Comparison of ENCODE assay signal across 1 cellular context in the genomic region with DNA sequence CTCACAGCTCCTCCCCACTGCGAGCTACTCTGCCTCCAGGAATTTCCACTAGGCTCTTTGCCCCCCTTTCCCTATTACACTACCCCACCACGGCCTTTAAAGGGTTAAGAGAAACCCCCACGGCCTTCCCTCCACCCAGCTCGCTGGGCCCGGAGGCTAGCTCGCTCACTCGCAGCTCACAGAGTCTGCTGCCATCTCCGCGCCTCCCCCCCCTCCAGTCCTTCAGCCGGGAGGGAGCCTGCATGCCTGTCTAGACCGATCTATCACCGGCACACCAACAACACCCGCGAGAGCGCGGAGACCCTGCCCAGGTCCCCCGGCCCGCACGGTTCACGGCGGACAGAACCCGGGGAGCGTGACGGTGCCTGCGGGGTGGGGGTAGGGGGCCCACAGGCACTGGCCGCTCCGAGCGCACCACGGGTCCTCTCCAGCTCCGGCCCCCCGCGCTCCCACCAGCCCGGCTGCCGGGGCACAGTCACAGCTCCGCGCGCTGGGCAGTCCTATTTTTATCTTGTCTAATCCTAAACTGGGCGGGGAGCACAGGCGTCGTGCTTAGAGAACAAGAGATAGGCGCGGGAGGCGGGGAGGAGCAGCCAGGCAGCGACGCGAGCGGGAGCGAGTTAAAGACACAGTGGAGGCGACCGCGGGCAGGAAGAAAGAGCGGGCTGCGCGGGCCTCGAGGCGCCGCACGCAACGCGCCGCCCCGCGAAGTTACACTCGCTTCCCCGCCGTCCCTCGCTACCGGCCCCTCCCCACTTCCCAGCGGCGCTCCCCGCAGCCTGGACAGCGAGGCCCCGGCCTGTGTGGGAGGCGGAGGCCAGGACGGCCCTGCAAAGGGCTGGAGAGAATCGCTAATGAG.
TF ChIP-seq lines count a peak whose summit lies in the region.

No MANE protein-coding gene starts in this region.

TF ChIP-seq in SK-N-SH treated with all-trans-retinoic acid at 6 μM for 48 hours, 23 proteins besides CTCF, POLR2A, EP300 and RAD21 (continued from another document):
- TF ChIP-seq, protein P1, sequence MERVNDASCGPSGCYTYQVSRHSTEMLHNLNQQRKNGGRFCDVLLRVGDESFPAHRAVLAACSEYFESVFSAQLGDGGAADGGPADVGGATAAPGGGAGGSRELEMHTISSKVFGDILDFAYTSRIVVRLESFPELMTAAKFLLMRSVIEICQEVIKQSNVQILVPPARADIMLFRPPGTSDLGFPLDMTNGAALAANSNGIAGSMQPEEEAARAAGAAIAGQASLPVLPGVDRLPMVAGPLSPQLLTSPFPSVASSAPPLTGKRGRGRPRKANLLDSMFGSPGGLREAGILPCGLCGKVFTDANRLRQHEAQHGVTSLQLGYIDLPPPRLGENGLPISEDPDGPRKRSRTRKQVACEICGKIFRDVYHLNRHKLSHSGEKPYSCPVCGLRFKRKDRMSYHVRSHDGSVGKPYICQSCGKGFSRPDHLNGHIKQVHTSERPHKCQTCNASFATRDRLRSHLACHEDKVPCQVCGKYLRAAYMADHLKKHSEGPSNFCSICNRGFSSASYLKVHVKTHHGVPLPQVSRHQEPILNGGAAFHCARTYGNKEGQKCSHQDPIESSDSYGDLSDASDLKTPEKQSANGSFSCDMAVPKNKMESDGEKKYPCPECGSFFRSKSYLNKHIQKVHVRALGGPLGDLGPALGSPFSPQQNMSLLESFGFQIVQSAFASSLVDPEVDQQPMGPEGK (CRISPR knock-in tag; IDR thresholded peaks at IDR 0.05; ENCODE audit: borderline replicate concordance), result no peak
- TF ChIP-seq ESRRG (CRISPR knock-in tag; IDR thresholded peaks at IDR 0.05) (no peak), OSR1 (CRISPR knock-in tag; IDR thresholded peaks at IDR 0.05) (no peak), RARB (CRISPR knock-in tag; IDR thresholded peaks at IDR 0.05) (no peak), ZFP3 (CRISPR knock-in tag; IDR thresholded peaks at IDR 0.05) (no peak), ZC3H10 (CRISPR knock-in tag; IDR thresholded peaks at IDR 0.05) (no peak), ZNF565 (CRISPR knock-in tag; conservative IDR thresholded peaks at IDR 0.05; ENCODE audit: low read depth) (no peak)
